8 cellular contexts compared by ENCODE assay signal in genomic region chr4:128061566-128062536, GRCh38. TPM values are rescaled to one million over a fixed set of nuclear protein-coding genes. Genes with fewer than 3 reads are reported as not detected.
A peak's percentile ranks its signal among the peaks of the same experiment; 100 is the strongest.
DNase-seq lines count a peak whose midpoint lies in the region; ATAC-seq, FAIRE-seq and TF ChIP-seq lines count a peak whose summit lies in the region.

No MANE protein-coding gene starts in this region.

- TF ChIP-seq CTCF in 22Rv1 (IDR thresholded peaks at IDR 0.05) (peak; percentile 49), kidney epithelial cell (IDR thresholded peaks at IDR 0.05; ENCODE audit: insufficient read depth, low read length, poor library complexity, severe bottlenecking) (peak; percentile 32)

- H3K27me3 ChIP-seq in kidney epithelial cell (ENCODE audit: control insufficient read depth, insufficient read depth, low read length): no peaks in the 10 kb centered on the region

- FAIRE-seq in GM18507 (lab: Jason Lieb, UNC): no peak

- H3K27ac ChIP-seq in 22Rv1: peak overlapping the region; percentile 96

- peak; percentile 36 for ATAC-seq in HG02970 (IDR thresholded peaks at IDR 0.05; ENCODE audit: low FRiP score, unreplicated experiment)

- H3K4me3 ChIP-seq in kidney epithelial cell (ENCODE audit: low read depth, low read length): peak overlapping the region; percentile 84

- H3K36me3 ChIP-seq in kidney epithelial cell (ENCODE audit: control insufficient read depth, insufficient read depth, low read length): no peaks in the 10 kb centered on the region

- DNase-seq in GM18507 (ENCODE audit: extremely low spot score, insufficient read length, low read depth) (peak; percentile 40), NCI-H2081 (lab: John Stamatoyannopoulos, UW) (peak; percentile 73 to 87), kidney epithelial cell (ENCODE audit: low read depth) (no peak)
- peak; percentile 28 for DNase-seq in activated CD4-positive, CD25-positive, alpha-beta regulatory T cell treated with anti-CD3 and anti-CD28 coated beads, Interleukin-2, amount 50 U/mL, for 16 hours (ENCODE audit: low read depth, low spot score)
- peak; percentile 54 for DNase-seq in central memory CD4-positive, alpha-beta T cell
- peak; percentile 36 to 50 for DNase-seq in stimulated activated CD4-positive, alpha-beta T cell treated with anti-CD3 and anti-CD28 coated beads, Interleukin-15, amount 100 ng/mL, for 1 hour (ENCODE audit: low read depth in 1 of 2, low spot score in 1 of 2)

RNA-seq across cellular contexts. Expression of gene LARP1B, which starts 0.7 kb away (rescaled TPM):
- total RNA-seq in kidney epithelial cell: 22.7 and 24.2 TPM in 2 replicates
